8 cellular contexts compared by ENCODE assay signal in the genomic region with DNA sequence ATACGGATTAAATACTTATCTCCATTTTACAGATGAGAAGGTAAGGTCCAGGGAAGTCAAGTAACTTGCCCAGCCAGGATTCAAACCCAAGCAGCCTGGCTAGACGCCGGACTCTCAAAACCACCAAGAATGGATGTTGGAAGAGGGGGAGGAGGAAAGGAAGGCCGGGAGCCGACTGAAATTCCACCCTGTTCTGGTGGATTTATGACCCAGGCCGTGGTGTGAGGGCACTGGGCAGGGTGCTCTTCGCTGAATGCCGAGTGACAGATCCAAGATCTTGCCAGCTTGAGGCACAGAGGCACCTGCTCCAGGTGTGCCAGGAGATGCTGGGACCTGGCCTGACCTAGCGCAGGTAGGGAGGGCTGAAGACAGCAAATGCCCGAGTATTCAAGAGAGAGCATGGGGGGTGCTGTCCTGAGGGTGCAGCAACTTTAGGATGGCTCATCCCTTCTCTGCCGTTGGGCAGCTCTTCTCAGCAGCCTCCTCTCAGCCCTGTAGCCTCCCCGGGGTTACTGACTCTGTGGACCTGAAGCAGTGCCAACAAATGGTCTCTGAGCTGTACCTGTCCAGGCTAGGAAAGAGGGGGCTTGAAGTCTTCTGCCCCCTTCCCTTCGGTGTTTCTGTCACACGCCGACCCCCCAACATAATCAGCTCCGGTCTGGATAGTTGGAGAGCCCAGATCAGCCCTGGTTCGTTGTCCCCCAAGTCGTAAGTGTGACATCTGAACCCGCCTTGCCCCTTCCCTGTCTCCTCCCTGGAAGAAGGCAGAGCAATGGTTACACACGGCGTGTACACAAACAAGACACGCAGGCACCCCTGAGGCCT. TPM values are rescaled to one million over a fixed set of nuclear protein-coding genes. Genes with fewer than 3 reads are reported as not detected.
DNase-seq lines count a peak whose midpoint lies in the region; ATAC-seq and TF ChIP-seq lines count a peak whose summit lies in the region.

No MANE protein-coding gene starts in this region.

- H3K4me1 ChIP-seq in A673 (ENCODE audit: insufficient read depth, low read length, poor library complexity, severe bottlenecking): no peaks in the 10 kb centered on the region
- H3K4me1 ChIP-seq in HUES48 (ENCODE audit: control insufficient read depth, insufficient read depth, low read length): peaks cover 15% of the 10 kb centered on the region
- no peaks in the 10 kb centered on the region for H3K4me1 ChIP-seq in colonic mucosa

- no peaks in the 10 kb centered on the region for H3K9me3 Mint-ChIP-seq in naive B cell

- H3K9me3 ChIP-seq in A673 (ENCODE audit: low read depth, low read length, poor library complexity, severe bottlenecking) (no peaks in the 10 kb centered on the region), HUES48 (ENCODE audit: control insufficient read depth, insufficient read depth, low read length) (no peaks in the 10 kb centered on the region), colonic mucosa (no peaks in the 10 kb centered on the region), MG63 (no peaks in the 10 kb centered on the region)

- CTCF ChIA-PET in A673 (lab: Charles Lee): no interaction called here

- no peak for TF ChIP-seq CTCF in A673 (conservative IDR thresholded peaks at IDR 0.05; ENCODE audit: low read depth, low read length)
- no peak for TF ChIP-seq CTCF in colonic mucosa (IDR thresholded peaks at IDR 0.05)

- peaks cover 5 to 19% (median 19%) of the 10 kb centered on the region in 3 donors for H3K4me1 Mint-ChIP-seq in naive B cell

- in situ Hi-C loops in KBM-7 (cut with MboI; ENCODE audit: low pct_unique_long_range_greater_than_20kb, low sequenced_read_pairs): no loop called here

- no peaks in the 10 kb centered on the region for H3K36me3 ChIP-seq in A673 (ENCODE audit: insufficient read depth, low read length, poor library complexity, severe bottlenecking)
- H3K36me3 ChIP-seq in HUES48 (ENCODE audit: control insufficient read depth, insufficient read depth, low read length): no peaks in the 10 kb centered on the region
- no peaks in the 10 kb centered on the region for H3K36me3 ChIP-seq in colonic mucosa
- no peaks in the 10 kb centered on the region for H3K36me3 ChIP-seq in MG63

- BruUV-seq in A673 (replicated peaks; lab: Mats Ljungman, UMichigan): no TSS peak

- peak overlapping the region; percentile 68 to 90 (median 82) for H3K4me3 Mint-ChIP-seq in naive B cell

- peaks cover 0 to 3% (median 1%) of the 10 kb centered on the region in 3 donors for H3K27me3 Mint-ChIP-seq in naive B cell

- DNase-seq in A673 (ENCODE audit: low spot score): no peak
- no peak for DNase-seq in colonic mucosa
- no peak for DNase-seq in naive B cell
- DNase-seq in KBM-7: no peak
- no peak for DNase-seq in MG63

- H3K27ac ChIP-seq in A673 (ENCODE audit: low read depth, low read length, poor library complexity, severe bottlenecking) (no peak overlapping the region), HUES48 (ENCODE audit: low read depth, low read length) (no peak overlapping the region), colonic mucosa (no peak overlapping the region)

- intact Hi-C loops in A673 (cut with micrococcal nuclease; ENCODE audit: unreplicated experiment): no loop called here
- intact Hi-C loops in colonic mucosa (cut with DNase I): no loop called here

- H3K27me3 ChIP-seq in A673 (replicated peaks; ENCODE audit: insufficient read depth, low read depth, low read length, poor library complexity): peaks cover 3% of the 10 kb centered on the region
- peaks cover 11% of the 10 kb centered on the region for H3K27me3 ChIP-seq in HUES48 (ENCODE audit: control insufficient read depth, insufficient read depth, low read length)
- H3K27me3 ChIP-seq in colonic mucosa: peaks cover 20% of the 10 kb centered on the region
- H3K27me3 ChIP-seq in MG63: no peaks in the 10 kb centered on the region

- H3K4me3 ChIP-seq in A673 (ENCODE audit: low read depth, low read length, poor library complexity, severe bottlenecking): peak overlapping the region; percentile 21
- H3K4me3 ChIP-seq in HUES48 (ENCODE audit: low read depth, low read length): peak overlapping the region; percentile 47
- peak overlapping the region; percentile 15 for H3K4me3 ChIP-seq in colonic mucosa
- H3K4me3 ChIP-seq in MG63: no peak overlapping the region

- no peak overlapping the region for H3K9ac ChIP-seq in HUES48 (ENCODE audit: low read depth, low read length)
- H3K9ac ChIP-seq in colonic mucosa (ENCODE audit: low read depth in 2 of 2, low read length in 2 of 2): peak overlapping the region in 1 of 2 donors; percentile 52

- POLR2A ChIA-PET in A673 (lab: Charles Lee; ENCODE audit: low non-redundant PET): no interaction called here

- H3K36me3 Mint-ChIP-seq in naive B cell: no peaks in the 10 kb centered on the region

- ATAC-seq in naive B cell (ENCODE audit: low read depth in 2 of 2) (no peak), HG02642 (IDR thresholded peaks at IDR 0.05; ENCODE audit: poor library complexity, unreplicated experiment) (no peak), GM18858 (IDR thresholded peaks at IDR 0.05; ENCODE audit: unreplicated experiment) (no peak)

- peak overlapping the region in 4 of 6 donors; percentile 11 to 60 (median 36) for H3K27ac Mint-ChIP-seq in naive B cell

RNA-seq across cellular contexts. Expression of a gene that starts 0.7 kb away (rescaled TPM):
- total RNA-seq in A673 (2021) (0.11 TPM in 1 of 2 replicates, not detected in the other), colonic mucosa (1 to 10 TPM in 1 of 2 donors, under 1 TPM in 1; 0.32 to 1.6 TPM)
- polyA plus RNA-seq in naive B cell (ENCODE audit: low read depth in 6 of 6): 1 to 10 TPM in 1 of 6 donors, under 1 TPM in 4, not detected in 1; 0.24 to 2.1 (median 0.43) TPM
- not detected in 2 replicates for total RNA-seq in MG63 (2014; rRNA removed; shearing (Covaris generic); ENCODE audit: low replicate concordance)
